In genomic region chr21:43064265-43064917, GRCh38 we compare ENCODE assay signal across 1 cellular context. TPM values are rescaled to one million over a fixed set of nuclear protein-coding genes. Genes with fewer than 3 reads are reported as not detected.
"Had no signal": no experiment of that assay in that cellular context is flagged by ENCODE, and none has a peak within 500 bp of the region (broad histone marks: within the 10 kb centered on the region; RNA-seq: fewer than 3 reads in every experiment).

No MANE protein-coding gene starts in this region.

RNA-seq across cellular contexts. Expression of gene CBS, which starts 11.2 kb away (rescaled TPM):
- total RNA-seq: HT-29 had no signal
